Comparison of ENCODE assay signal across 1 cellular context in genomic region chr7:105013283-105013817, GRCh38.
TF ChIP-seq lines count a peak whose summit lies in the region.

No MANE protein-coding gene starts in this region.

TF ChIP-seq in A549, 52 proteins besides CTCF, POLR2A, EP300 and RAD21 (continued from another document):
- TF ChIP-seq ATOH8 (CRISPR knock-in tag; IDR thresholded peaks at IDR 0.05; ENCODE audit: low read depth) = peak; percentile 68; the same call in 1 of the 2 replicates
- TF ChIP-seq PHF8 (IDR thresholded peaks at IDR 0.05; ENCODE audit: borderline replicate concordance, low read depth) = peak; percentile 71
- 0 out of 2 replicates have a peak, but pooled peaks have one; percentile 33 for TF ChIP-seq CBX8 (IDR thresholded peaks at IDR 0.05)
- no peak for TF ChIP-seq CHD2 (IDR thresholded peaks at IDR 0.05; ENCODE audit: low read length, partially characterized antibody)
- peak; percentile 31; the same call in 1 of the 2 replicates for TF ChIP-seq E2F6 (IDR thresholded peaks at IDR 0.05; ENCODE audit: borderline replicate concordance, low read depth)
- TF ChIP-seq HOXA7 (CRISPR knock-in tag; IDR thresholded peaks at IDR 0.05) = peak; percentile 90
- TF ChIP-seq ZSCAN20 (CRISPR knock-in tag; IDR thresholded peaks at IDR 0.05) = no peak
TF ChIP-seq in A549: peak in this region for 11.
